In the genomic region with DNA sequence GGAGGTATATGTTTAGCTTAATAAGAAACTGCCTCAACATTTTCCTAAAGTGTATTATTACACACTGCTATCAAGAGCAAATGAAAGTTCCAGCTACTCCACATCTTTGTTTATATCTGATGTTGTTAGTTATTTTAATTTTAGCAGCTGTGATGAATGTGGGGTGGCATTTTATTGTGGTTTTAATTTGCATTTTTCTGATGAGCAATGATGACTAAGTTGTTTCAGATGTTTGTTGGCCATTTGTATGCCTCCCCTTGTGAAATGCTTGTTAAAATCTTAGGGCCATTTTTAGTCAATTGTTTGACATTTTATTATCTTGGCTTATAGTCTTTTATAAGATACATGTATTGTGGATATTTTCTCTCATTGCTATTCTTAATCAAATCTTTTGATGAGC, we compare ENCODE assay signal across 23 cellular contexts.
DNase-seq lines count a peak whose midpoint lies in the region; ATAC-seq, FAIRE-seq and TF ChIP-seq lines count a peak whose summit lies in the region.
"Had no signal": no experiment of that assay in that cellular context is flagged by ENCODE, and none has a peak within 500 bp of the region (broad histone marks: within the 10 kb centered on the region; RNA-seq: fewer than 3 reads in every experiment).

No MANE protein-coding gene starts in this region.

- no peaks in the 10 kb centered on the region for H4K20me1 ChIP-seq in fibroblast of lung (ENCODE audit: control insufficient read depth, extremely low read depth, insufficient read depth, low read length)

- H3K4me2 ChIP-seq in fibroblast of lung (ENCODE audit: extremely low read depth, insufficient read depth, low read length), result peak overlapping the region; percentile 15
- H3K4me2 ChIP-seq: neural progenitor cell, smooth muscle cell had no signal

- no peak for FAIRE-seq in pancreas (lab: Jason Lieb, UNC)
- FAIRE-seq: TTC549 had no signal

- H3K4me1 ChIP-seq in fibroblast of lung (ENCODE audit: control insufficient read depth, extremely low read depth, insufficient read depth, low read length) (no peaks in the 10 kb centered on the region), pancreas (no peaks in the 10 kb centered on the region)
- H3K4me1 ChIP-seq: BE2C, left ventricle myocardium inferior, neural progenitor cell, prostate gland, upper lobe of left lung had no signal

- TF ChIP-seq CTCF in fibroblast of lung (conservative IDR thresholded peaks at IDR 0.05 in 1 of 2, IDR thresholded peaks at IDR 0.05 in 1 of 2; ENCODE audit: low read depth in 1 of 2, low read length in 2 of 2) (no peak), pancreas (IDR thresholded peaks at IDR 0.05) (no peak)

- peak; percentile 17 to 20 for ATAC-seq in activated CD4-positive, CD25-positive, alpha-beta regulatory T cell treated with anti-CD3 and anti-CD28 coated beads, Interleukin-2, amount 50 U/mL, for 24 hours
- ATAC-seq in pancreas (no peak), GM21619 (IDR thresholded peaks at IDR 0.05; ENCODE audit: unreplicated experiment) (no peak)

- H3K27ac ChIP-seq in fibroblast of lung (ENCODE audit: insufficient read depth, low read length), result no peak overlapping the region
- no peak overlapping the region for H3K27ac ChIP-seq in pancreas
- H3K27ac ChIP-seq: 22Rv1, left ventricle myocardium inferior, neural progenitor cell, prostate gland, upper lobe of left lung had no signal

- intact Hi-C loops in pancreas (cut with DNase I), result no loop called here

- H3K4me3 ChIP-seq in fibroblast of lung (replicated peaks in 1 of 4; ENCODE audit: control extremely low read depth in 1 of 4, insufficient read depth in 1 of 4, low read depth in 3 of 4, low read length in 4 of 4) (no peak overlapping the region), skeletal muscle cell (ENCODE audit: low read depth, low read length) (no peak overlapping the region), pancreas (no peak overlapping the region)
- H3K4me3 ChIP-seq: left ventricle myocardium inferior, neural progenitor cell, prostate gland, smooth muscle cell, upper lobe of left lung had no signal

- H3K36me3 ChIP-seq in fibroblast of lung (ENCODE audit: control insufficient read depth, insufficient read depth, low read length) (no peaks in the 10 kb centered on the region), pancreas (no peaks in the 10 kb centered on the region)
- H3K36me3 ChIP-seq: BE2C, left ventricle myocardium inferior, neural progenitor cell, prostate gland, upper lobe of left lung had no signal

- H3K9ac ChIP-seq in fibroblast of lung (ENCODE audit: insufficient read depth, low read length), result no peak overlapping the region
- H3K9ac ChIP-seq: neural progenitor cell had no signal

- H3K79me2 ChIP-seq in fibroblast of lung (ENCODE audit: control insufficient read depth, insufficient read depth, low read length), result no peaks in the 10 kb centered on the region

- no peak for DNase-seq in activated CD4-positive, CD25-positive, alpha-beta regulatory T cell treated with anti-CD3 and anti-CD28 coated beads, Interleukin-2, amount 50 U/mL, for 72 hours
- DNase-seq in RPMI7951 (ENCODE audit: low read depth), result peak; percentile 72
- DNase-seq in fibroblast of lung (ENCODE audit: low read depth in 2 of 2), result peak; percentile 59 to 74
- peak; percentile 8 for DNase-seq in skeletal muscle cell (ENCODE audit: low read depth)
- DNase-seq in NCI-H128 (lab: John Stamatoyannopoulos, UW; ENCODE audit: unreplicated experiment), result no peak
- no peak for DNase-seq in pancreas
- DNase-seq: activated CD4-positive, alpha-beta T cell treated with anti-CD3 and anti-CD28 coated beads, Interleukin-2, amount 10 ng/mL, durations not matched to agents 24 days and 14 days; activated effector memory CD4-positive, alpha-beta T cell treated with Interleukin-2 at 50 U/mL for 16 hours; BE2C; COR-L47; DND-41; head of caudate nucleus; left ventricle myocardium inferior; NCI-H2171; stimulated activated CD4-positive, alpha-beta T cell treated with anti-CD3 and anti-CD28 coated beads, Interleukin-2, amount 100 ng/mL, for 48 hours; upper lobe of left lung had no signal

- H3K9me3 ChIP-seq in fibroblast of lung (ENCODE audit: control insufficient read depth, insufficient read depth, low read depth, low read length) (no peaks in the 10 kb centered on the region), pancreas (no peaks in the 10 kb centered on the region)
- H3K9me3 ChIP-seq: BE2C, left ventricle myocardium inferior, prostate gland, upper lobe of left lung had no signal

- H3K27me3 ChIP-seq in fibroblast of lung (ENCODE audit: control insufficient read depth, insufficient read depth, low read length) (no peaks in the 10 kb centered on the region), pancreas (no peaks in the 10 kb centered on the region)
- H3K27me3 ChIP-seq: neural progenitor cell, upper lobe of left lung had no signal

- no peak overlapping the region for H2AFZ ChIP-seq in fibroblast of lung (ENCODE audit: low read length)
- H2AFZ ChIP-seq: neural progenitor cell had no signal

Comparison
In these comparisons a context has a peak if more than half of its experiments do, and no peak if none do; other contexts are left out.
1. ATAC-seq: peak in activated CD4-positive, CD25-positive, alpha-beta regulatory T cell treated with anti-CD3 and anti-CD28 coated beads, Interleukin-2, amount 50 U/mL, for 24 hours (2 of 2); none in pancreas (0 of 4) and GM21619 (single experiment).
2. DNase-seq: peak in RPMI7951 (single experiment), fibroblast of lung (2 of 2) and skeletal muscle cell (single experiment); none in activated CD4-positive, CD25-positive, alpha-beta regulatory T cell treated with anti-CD3 and anti-CD28 coated beads, Interleukin-2, amount 50 U/mL, for 72 hours (single experiment), NCI-H128 (single experiment) and pancreas (0 of 6).